ENCODE assay signal across 1 cellular context in genomic region chr22:20083891-20084546, GRCh38.
TF ChIP-seq lines count a peak whose summit lies in the region.

No MANE protein-coding gene starts in this region.

TF ChIP-seq in GM23338, 12 proteins besides CTCF, POLR2A, EP300 and RAD21 (continued from another document):
- no peak for TF ChIP-seq ZNF462 (CRISPR knock-in tag; IDR thresholded peaks at IDR 0.05)
TF ChIP-seq in GM23338: peak in this region for 0.
